18 cellular contexts compared by ENCODE assay signal in genomic region chr1:115114308-115114707, GRCh38. TPM values are rescaled to one million over a fixed set of nuclear protein-coding genes. Genes with fewer than 3 reads are reported as not detected.
DNase-seq lines count a peak whose midpoint lies in the region; ATAC-seq, FAIRE-seq and TF ChIP-seq lines count a peak whose summit lies in the region.
"Had no signal": no experiment of that assay in that cellular context is flagged by ENCODE, and none has a peak within 500 bp of the region (broad histone marks: within the 10 kb centered on the region; RNA-seq: fewer than 3 reads in every experiment).

No MANE protein-coding gene starts in this region.

- 20 to 36% methylated on average over 3 of the region's 3 CpGs for WGBS in body of pancreas, 2 donors
- 27% methylated on average over 3 of the region's 3 CpGs for WGBS in pancreas, 2 donors

- H3K36me3 ChIP-seq in body of pancreas (replicated peaks in 1 of 2; ENCODE audit: insufficient read depth in 1 of 2, low read depth in 2 of 2) (no peaks in the 10 kb centered on the region), pancreas (no peaks in the 10 kb centered on the region)
- H3K36me3 ChIP-seq: ovary, suprapubic skin had no signal

- TF ChIP-seq CTCF in body of pancreas (IDR thresholded peaks at IDR 0.05) (no peak), pancreas (IDR thresholded peaks at IDR 0.05) (no peak)

- H3K9me3 ChIP-seq in body of pancreas (no peaks in the 10 kb centered on the region), pancreas (no peaks in the 10 kb centered on the region)
- H3K9me3 ChIP-seq: ovary, suprapubic skin had no signal

- H3K27ac ChIP-seq in body of pancreas (no peak overlapping the region), pancreas (no peak overlapping the region)
- H3K27ac ChIP-seq: dorsolateral prefrontal cortex, ovary, suprapubic skin had no signal

- no peak for TF ChIP-seq POLR2A in body of pancreas (IDR thresholded peaks at IDR 0.05)

- ATAC-seq in body of pancreas (no peak), pancreas (peak in 3 of 4 donors; percentile 36 to 75 (median 73)), HG02763 (IDR thresholded peaks at IDR 0.05; ENCODE audit: unreplicated experiment) (no peak)
- ATAC-seq: activated CD8-positive, alpha-beta T cell treated with anti-CD3 and anti-CD28 coated beads for 36 hours had no signal

- no peak for FAIRE-seq in pancreas (lab: Jason Lieb, UNC)
- FAIRE-seq: D721Med had no signal

- H3K4me3 ChIP-seq in body of pancreas (no peak overlapping the region), pancreas (no peak overlapping the region)
- H3K4me3 ChIP-seq: dorsolateral prefrontal cortex, lung, ovary, suprapubic skin had no signal

- DNase-seq in DMS79 treated with DMSO at 0.1 percent for 48 hours (lab: John Stamatoyannopoulos, UW) = peak; percentile 23
- no peak for DNase-seq in DMS79 (lab: John Stamatoyannopoulos, UW)
- DNase-seq in M059J (ENCODE audit: low read depth) = peak; percentile 76
- DNase-seq in body of pancreas = peak in 3 of 4 donors; percentile 10 to 32 (median 25)
- peak in 3 of 6 donors; percentile 38 to 62 (median 55) for DNase-seq in pancreas
- DNase-seq in inferior parietal cortex (ENCODE audit: extremely low spot score) = no peak
- DNase-seq in MV-4-11 (lab: John Stamatoyannopoulos, UW) = no peak
- DNase-seq: 8988T; activated CD8-positive, alpha-beta T cell treated with anti-CD3 and anti-CD28 coated beads for 36 hours; activated naive CD4-positive, alpha-beta T cell treated with anti-CD3 and anti-CD28 coated beads, Interleukin-2, amount 50 U/mL, for 16 hours; NCI-H82; ovary; T-helper 1 cell had no signal

- H3K4me1 ChIP-seq in body of pancreas (no peaks in the 10 kb centered on the region), pancreas (no peaks in the 10 kb centered on the region)
- H3K4me1 ChIP-seq: suprapubic skin had no signal

- H3K27me3 ChIP-seq in body of pancreas (peaks cover 0 to 4% of the 10 kb centered on the region in 2 donors), pancreas (no peaks in the 10 kb centered on the region)
- H3K27me3 ChIP-seq: ovary, suprapubic skin had no signal

- intact Hi-C loops in body of pancreas (cut with DNase I) = loop anchor here (5.0 kb wide), 1 partner anchor 132 kb away; no protein-coding TSS in a partner anchor
- intact Hi-C loops in pancreas (cut with DNase I) = loop anchor here in 1 of 3 donors (10.0 kb wide), 1 partner anchor 140 kb away; no protein-coding TSS in a partner anchor

RNA-seq across cellular contexts. Expression of gene TSPAN2, which starts 25.0 kb away (rescaled TPM):
- 0.69 and 1.4 TPM in 2 replicates for total RNA-seq in M059J (2014; rRNA removed; shearing (Covaris generic))
- total RNA-seq in body of pancreas = 1 to 10 TPM; 2.6 to 4.0 TPM
- 1 to 10 TPM; 1.6 to 7.2 (median 2.6) TPM for total RNA-seq in pancreas
- 10 to 100 TPM in 1 of 2 donors, 1 to 10 TPM in 1; 1.7 to 10.2 TPM for polyA plus RNA-seq in pancreas

Comparison
In these comparisons a context has a peak if more than half of its experiments do, and no peak if none do; other contexts are left out.
1. DNase-seq: peak in DMS79 treated with DMSO at 0.1 percent for 48 hours (single experiment), M059J (single experiment) and body of pancreas (3 of 4); none in DMS79 (single experiment), inferior parietal cortex (single experiment) and MV-4-11 (single experiment).
2. ATAC-seq: peak in pancreas (3 of 4); none in body of pancreas (single experiment) and HG02763 (single experiment).